Comparison of ENCODE assay signal across 5 cellular contexts in genomic region chr2:149664896-149665295, GRCh38.
TF ChIP-seq lines count a peak whose summit lies in the region.

No MANE protein-coding gene starts in this region.

TF ChIP-seq in SK-N-SH treated with all-trans-retinoic acid at 6 μM for 48 hours, 23 proteins besides CTCF, POLR2A, EP300 and RAD21:
- TF ChIP-seq ZFP30 (CRISPR knock-in tag; IDR thresholded peaks at IDR 0.05) = no peak
- TF ChIP-seq PPARA (CRISPR knock-in tag; IDR thresholded peaks at IDR 0.05; ENCODE audit: borderline replicate concordance) = no peak
- TF ChIP-seq ZNF8 (CRISPR knock-in tag; IDR thresholded peaks at IDR 0.05) = peak; percentile 53; the same call in 1 of the 2 replicates
- TF ChIP-seq PATZ1 (CRISPR knock-in tag; IDR thresholded peaks at IDR 0.05; ENCODE audit: borderline replicate concordance) = no peak
- no peak for TF ChIP-seq ZC3H10 (CRISPR knock-in tag; IDR thresholded peaks at IDR 0.05)

TF ChIP-seq in SK-N-SH, 30 proteins besides CTCF, POLR2A, EP300 and RAD21:
- no peak for TF ChIP-seq NFIC (IDR thresholded peaks at IDR 0.05; ENCODE audit: borderline replicate concordance)

TF ChIP-seq in HEK293, 187 proteins besides CTCF, POLR2A, EP300 and RAD21:
- TF ChIP-seq ZNF214 (tag by site-specific recombination; IDR thresholded peaks at IDR 0.05; ENCODE audit: borderline replicate concordance) (no peak), ZNF621 (tag by site-specific recombination; IDR thresholded peaks at IDR 0.05) (no peak), ZNF146 (tag by site-specific recombination; IDR thresholded peaks at IDR 0.05) (peak; percentile 55; the same call in 1 of the 2 replicates), SP3 (tag by site-specific recombination; IDR thresholded peaks at IDR 0.05) (no peak), MEIS1 (CRISPR knock-in tag; IDR thresholded peaks at IDR 0.05; ENCODE audit: borderline replicate concordance) (no peak)

TF ChIP-seq in K562, 482 proteins besides CTCF, POLR2A, EP300 and RAD21:
- TF ChIP-seq SNIP1 (IDR thresholded peaks at IDR 0.05; ENCODE audit: low read depth) = no peak
- no peak for TF ChIP-seq STAG1 (CRISPR knock-in tag; IDR thresholded peaks at IDR 0.05; ENCODE audit: borderline replicate concordance)
- TF ChIP-seq ZNF785 (CRISPR knock-in tag; IDR thresholded peaks at IDR 0.05) = no peak
- TF ChIP-seq CEBPZ (IDR thresholded peaks at IDR 0.05; ENCODE audit: borderline replicate concordance, low read depth, low read length) = no peak
- peak; percentile 63 for TF ChIP-seq ZNF146 (CRISPR knock-in tag; IDR thresholded peaks at IDR 0.05; ENCODE audit: unreplicated experiment)
- TF ChIP-seq ATF6 (CRISPR knock-in tag; IDR thresholded peaks at IDR 0.05) = no peak

TF ChIP-seq in H1, 55 proteins besides CTCF, POLR2A, EP300 and RAD21:
- no peak for TF ChIP-seq PHF8 (conservative IDR thresholded peaks at IDR 0.05; ENCODE audit: low read depth, low read length)
- no peak for TF ChIP-seq ZNF274 (IDR thresholded peaks at IDR 0.05; ENCODE audit: borderline replicate concordance, extremely low read depth, low read length)
- peak; percentile 65; the same call in 1 of the 2 replicates for TF ChIP-seq KDM1A (IDR thresholded peaks at IDR 0.05; ENCODE audit: borderline replicate concordance, low read length)
- no peak for TF ChIP-seq YY1 (IDR thresholded peaks at IDR 0.05; ENCODE audit: low read depth, low read length)
